In genomic region chr3:37498126-37499039, GRCh38 we compare ENCODE assay signal across 26 cellular contexts. TPM values are rescaled to one million over a fixed set of nuclear protein-coding genes. Genes with fewer than 3 reads are reported as not detected.
DNase-seq lines count a peak whose midpoint lies in the region; ATAC-seq and TF ChIP-seq lines count a peak whose summit lies in the region.
"Had no signal": no experiment of that assay in that cellular context is flagged by ENCODE, and none has a peak within 500 bp of the region (broad histone marks: within the 10 kb centered on the region; RNA-seq: fewer than 3 reads in every experiment).

No MANE protein-coding gene starts in this region.

- WGBS in heart left ventricle, 4 donors, result 62 to 71% (median 68%) methylated on average over 14 of the region's 14 CpGs
- WGBS in adrenal gland, 4 donors, result 70 to 76% (median 73%) methylated on average over 14 of the region's 14 CpGs
- 73% methylated on average over 14 of the region's 14 CpGs for WGBS in liver

- no peaks in the 10 kb centered on the region for H3K9me3 ChIP-seq in heart left ventricle
- H3K9me3 ChIP-seq in adrenal gland (replicated peaks in 1 of 3), result no peaks in the 10 kb centered on the region
- no peaks in the 10 kb centered on the region for H3K9me3 ChIP-seq in liver (ENCODE audit: control insufficient read depth in 4 of 4, low read length in 3 of 4)
- no peaks in the 10 kb centered on the region for H3K9me3 ChIP-seq in upper lobe of right lung
- H3K9me3 ChIP-seq in A673 (ENCODE audit: low read depth, low read length, poor library complexity, severe bottlenecking), result no peaks in the 10 kb centered on the region
- H3K9me3 ChIP-seq: esophagus muscularis mucosa, gastrocnemius medialis had no signal

- H3K36me3 ChIP-seq in heart left ventricle, result peaks cover 0 to 43% (median 11%) of the 10 kb centered on the region in 9 donors
- peaks cover 0 to 13% of the 10 kb centered on the region in 2 donors for H3K36me3 ChIP-seq in adrenal gland (replicated peaks in 1 of 2)
- no peaks in the 10 kb centered on the region for H3K36me3 ChIP-seq in liver (ENCODE audit: control insufficient read depth in 4 of 4, insufficient read depth in 3 of 4, low read depth in 1 of 4, low read length in 3 of 4)
- no peaks in the 10 kb centered on the region for H3K36me3 ChIP-seq in upper lobe of right lung
- no peaks in the 10 kb centered on the region for H3K36me3 ChIP-seq in A673 (ENCODE audit: insufficient read depth, low read length, poor library complexity, severe bottlenecking)
- H3K36me3 ChIP-seq: gastrocnemius medialis had no signal

- DNase-seq in heart left ventricle (peak in 2 of 5 donors; percentile 55 to 73), cardiac septum (ENCODE audit: low spot score) (no peak), adrenal gland (no peak), upper lobe of right lung (no peak), A673 (ENCODE audit: low spot score) (no peak), NCI-H2196 treated with DMSO at 0.1 percent for 48 hours (lab: John Stamatoyannopoulos, UW; ENCODE audit: unreplicated experiment) (no peak), C1 segment of cervical spinal cord (lab: John Stamatoyannopoulos, UW) (no peak)
- DNase-seq: activated B cell treated with CpG ODN at 0.5 μM for 24 hours; activated CD4-positive, alpha-beta memory T cell treated with anti-CD3 and anti-CD28 coated beads, Interleukin-2, amount 10 ng/mL, durations not matched to agents 7 days and 5 days; activated naive CD4-positive, alpha-beta T cell treated with Interleukin-2 at 50 U/mL for 16 hours; activated T-cell treated with anti-CD3 and anti-CD28 coated beads, Interleukin-2, amount 50 U/mL, for 1 hour; aorta; CD8-positive, alpha-beta T cell; gastrocnemius medialis; Karpas-422; kidney; mesenchymal stem cell; natural killer cell; NCI-H1048; NCI-H446 treated with DMSO at 0.1 percent for 48 hours; stimulated activated CD4-positive, alpha-beta T cell treated with anti-CD3 and anti-CD28 coated beads, Interleukin-2, amount 100 ng/mL, for 48 hours; stimulated activated naive CD8-positive, alpha-beta T cell treated with anti-CD3 and anti-CD28 coated beads, Interleukin-15, amount 100 ng/mL, for 72 hours; trophoblast cell had no signal

- no peak for TF ChIP-seq RAD21 in liver (IDR thresholded peaks at IDR 0.05)

- POLR2A ChIA-PET in A673 (lab: Charles Lee; ENCODE audit: low non-redundant PET), result no interaction called here

- H3K9ac ChIP-seq in liver (ENCODE audit: low read depth in 1 of 2, low read length in 2 of 2), result no peak overlapping the region

- H3K4me1 ChIP-seq in heart left ventricle (peaks cover under 1 to 72% (median 43%) of the 10 kb centered on the region in 12 donors), adrenal gland (replicated peaks in 1 of 2) (peaks cover 28 to 57% of the 10 kb centered on the region in 2 donors), liver (ENCODE audit: control insufficient read depth in 4 of 4, insufficient read depth in 4 of 4, low read length in 3 of 4) (peaks cover 0 to 3% (median under 1%) of the 10 kb centered on the region in 4 donors), upper lobe of right lung (peaks cover 2% of the 10 kb centered on the region), A673 (ENCODE audit: insufficient read depth, low read length, poor library complexity, severe bottlenecking) (peaks cover 3% of the 10 kb centered on the region)

- intact Hi-C loops in heart left ventricle (cut with DNase I) (loop anchor here in 2 of 10 donors (5.0 kb wide), 1 partner anchor 41 kb away; no protein-coding TSS in a partner anchor), cardiac septum (cut with DNase I) (no loop called here), adrenal gland (cut with DNase I) (no loop called here), upper lobe of right lung (cut with DNase I) (no loop called here), A673 (cut with micrococcal nuclease; ENCODE audit: unreplicated experiment) (no loop called here)

- TF ChIP-seq CTCF in heart left ventricle (IDR thresholded peaks at IDR 0.05) (no peak), adrenal gland (IDR thresholded peaks at IDR 0.05) (no peak), liver (IDR thresholded peaks at IDR 0.05; ENCODE audit: low read depth, low read length, missing input control) (no peak), upper lobe of right lung (IDR thresholded peaks at IDR 0.05) (no peak), A673 (conservative IDR thresholded peaks at IDR 0.05; ENCODE audit: low read depth, low read length) (no peak)

- peak overlapping the region in 10 of 12 donors; percentile 6 to 81 (median 56) for H3K27ac ChIP-seq in heart left ventricle
- H3K27ac ChIP-seq in adrenal gland, result peak overlapping the region in 3 of 5 donors; percentile 56 to 80 (median 72)
- H3K27ac ChIP-seq in liver (ENCODE audit: low read depth in 1 of 2, low read length in 2 of 2), result peak overlapping the region; percentile 29 to 73
- no peak overlapping the region for H3K27ac ChIP-seq in upper lobe of right lung
- H3K27ac ChIP-seq in A673 (ENCODE audit: low read depth, low read length, poor library complexity, severe bottlenecking), result no peak overlapping the region
- H3K27ac ChIP-seq: esophagus muscularis mucosa, gastrocnemius medialis had no signal

- no TSS peak for BruUV-seq in A673 (replicated peaks; lab: Mats Ljungman, UMichigan)

- TF ChIP-seq POLR2A in heart left ventricle (IDR thresholded peaks at IDR 0.05) (peak in 1 of 2 donors; percentile 17), adrenal gland (IDR thresholded peaks at IDR 0.05) (no peak)

- no peaks in the 10 kb centered on the region for H3K27me3 ChIP-seq in heart left ventricle
- H3K27me3 ChIP-seq in adrenal gland, result no peaks in the 10 kb centered on the region
- H3K27me3 ChIP-seq in liver (ENCODE audit: control insufficient read depth in 4 of 4, insufficient read depth in 4 of 4, low read length in 3 of 4), result no peaks in the 10 kb centered on the region
- H3K27me3 ChIP-seq in upper lobe of right lung, result no peaks in the 10 kb centered on the region
- no peaks in the 10 kb centered on the region for H3K27me3 ChIP-seq in A673 (replicated peaks; ENCODE audit: insufficient read depth, low read depth, low read length, poor library complexity)
- H3K27me3 ChIP-seq: esophagus muscularis mucosa, gastrocnemius medialis had no signal

- no peak overlapping the region for H3K4me3 ChIP-seq in heart left ventricle
- no peak overlapping the region for H3K4me3 ChIP-seq in adrenal gland
- no peak overlapping the region for H3K4me3 ChIP-seq in liver (ENCODE audit: low read depth in 1 of 3, low read length in 3 of 3)
- H3K4me3 ChIP-seq in upper lobe of right lung, result no peak overlapping the region
- no peak overlapping the region for H3K4me3 ChIP-seq in A673 (ENCODE audit: low read depth, low read length, poor library complexity, severe bottlenecking)
- H3K4me3 ChIP-seq: esophagus muscularis mucosa, gastrocnemius medialis had no signal

- CTCF ChIA-PET in A673 (lab: Charles Lee), result no interaction called here

- peak; percentile 69 to 79 (median 76) for ATAC-seq in heart left ventricle
- ATAC-seq in upper lobe of right lung, result peak; percentile 45
- ATAC-seq: CD8-positive, alpha-beta T cell; gastrocnemius medialis; natural killer cell; SK-N-SH treated with all-trans-retinoic acid at 6 μM for 48 hours; stimulated activated naive CD8-positive, alpha-beta T cell treated with anti-CD3 and anti-CD28 coated beads, Interleukin-15, amount 100 ng/mL, for 72 hours had no signal

TF ChIP-seq in liver, 16 proteins besides CTCF, POLR2A, EP300 and RAD21:
- no peak for TF ChIP-seq HNF4A (conservative IDR thresholded peaks at IDR 0.05)
- no peak for TF ChIP-seq EGR1 (IDR thresholded peaks at IDR 0.05; ENCODE audit: low read depth in 2 of 2)
- TF ChIP-seq TAF1 (conservative IDR thresholded peaks at IDR 0.05), result no peak
- TF ChIP-seq NR2F2 (IDR thresholded peaks at IDR 0.05), result peak; percentile 87
- TF ChIP-seq RXRA (IDR thresholded peaks at IDR 0.05), result peak; percentile 74 to 76

RNA-seq across cellular contexts. Expression of gene ITGA9, which starts 46.4 kb away (rescaled TPM):
- 10 to 100 TPM; 49.7 to 93.6 (median 58.9) TPM for total RNA-seq in heart left ventricle
- polyA plus RNA-seq in heart left ventricle, result 10 to 100 TPM; 11.8 to 32.4 TPM
- total RNA-seq in cardiac septum, result 85.0 TPM
- total RNA-seq in adrenal gland, result 10 to 100 TPM; 48.6 to 81.1 (median 54.9) TPM
- polyA plus RNA-seq in adrenal gland, result 10 to 100 TPM; 10.5 to 22.7 (median 16.5) TPM
- total RNA-seq in liver, result 10 to 100 TPM; 17.7 to 29.2 TPM
- polyA plus RNA-seq in liver, result 1 to 10 TPM; 2.4 to 9.0 TPM
- total RNA-seq in upper lobe of right lung, result 48.8 TPM
- 0.77 and 1.7 TPM in 2 replicates for total RNA-seq in A673 (2021)
- total RNA-seq: activated B cell treated with CpG ODN at 0.5 μM for 24 hours; CD8-positive, alpha-beta T cell had no signal

Comparison
In these comparisons a context has a peak if more than half of its experiments do, and no peak if none do; other contexts are left out.
1. H3K27ac ChIP-seq: peak in heart left ventricle (10 of 12), adrenal gland (3 of 5) and liver (2 of 2); none in upper lobe of right lung (single experiment) and A673 (single experiment).